16 cellular contexts compared by ENCODE assay signal in genomic region chr5:57783693-57784092, GRCh38.
DNase-seq lines count a peak whose midpoint lies in the region; ATAC-seq and TF ChIP-seq lines count a peak whose summit lies in the region.
"Had no signal": no experiment of that assay in that cellular context is flagged by ENCODE, and none has a peak within 500 bp of the region (broad histone marks: within the 10 kb centered on the region; RNA-seq: fewer than 3 reads in every experiment).

No MANE protein-coding gene starts in this region.

- no peak for TF ChIP-seq POLR2A in HCT116 (IDR thresholded peaks at IDR 0.05; ENCODE audit: borderline replicate concordance, extremely low read depth, insufficient read depth, insufficient read length)

- no peaks in the 10 kb centered on the region for H3K9me3 Mint-ChIP-seq in activated T-helper 17 cell treated with anti-CD3 and anti-CD28 coated beads, Interleukin-2, amount 50 U/mL, for 72 hours
- H3K9me3 Mint-ChIP-seq: activated CD4-positive, alpha-beta T cell treated with anti-CD3 and anti-CD28 coated beads, Interleukin-2, amount 10 ng/mL, durations not matched to agents 24 days and 14 days; activated naive CD8-positive, alpha-beta T cell treated with anti-CD3 and anti-CD28 coated beads for 36 hours; stimulated activated memory B cell treated with anti-CD40 and anti-IgM and Interleukin-4, amounts not matched to agents 10 μg/mL and 1 μg/mL and 100 μg/mL, for 72 hours had no signal

- no peaks in the 10 kb centered on the region for H3K4me1 Mint-ChIP-seq in activated T-helper 17 cell treated with anti-CD3 and anti-CD28 coated beads, Interleukin-2, amount 50 U/mL, for 72 hours
- H3K4me1 Mint-ChIP-seq: activated CD4-positive, alpha-beta T cell treated with anti-CD3 and anti-CD28 coated beads, Interleukin-2, amount 10 ng/mL, durations not matched to agents 24 days and 14 days; activated naive CD8-positive, alpha-beta T cell treated with anti-CD3 and anti-CD28 coated beads for 36 hours; stimulated activated memory B cell treated with anti-CD40 and anti-IgM and Interleukin-4, amounts not matched to agents 10 μg/mL and 1 μg/mL and 100 μg/mL, for 72 hours had no signal

- H3K9me2 ChIP-seq in HCT116 (ENCODE audit: insufficient read depth), result no peaks in the 10 kb centered on the region

- POLR2A ChIA-PET in HCT116 (lab: Charles Lee), result no interaction called here

- no peak for TF ChIP-seq RAD21 in HCT116 (IDR thresholded peaks at IDR 0.05; ENCODE audit: low read depth)

- no peaks in the 10 kb centered on the region for H3K27me3 ChIP-seq in HCT116 (ENCODE audit: insufficient read depth, low read length)
- no peaks in the 10 kb centered on the region for H3K27me3 ChIP-seq in skeletal muscle tissue (ENCODE audit: control insufficient read depth in 3 of 3, insufficient read depth in 3 of 3, low read length in 3 of 3)
- H3K27me3 ChIP-seq: BLaER1 treated with 17β-estradiol and CSF1 and Interleukin-3, amounts not matched to agents 10 nM and 100 nM had no signal

- no peak overlapping the region for H3K4me2 ChIP-seq in HCT116 (ENCODE audit: low read length)
- H3K4me2 ChIP-seq: BLaER1 treated with 17β-estradiol and CSF1 and Interleukin-3, amounts not matched to agents 10 nM and 100 nM had no signal

- H3K79me2 ChIP-seq in HCT116 (ENCODE audit: insufficient read depth, low read length), result no peaks in the 10 kb centered on the region

- H3K36me3 Mint-ChIP-seq in activated T-helper 17 cell treated with anti-CD3 and anti-CD28 coated beads, Interleukin-2, amount 50 U/mL, for 72 hours (ENCODE audit: low read depth), result no peaks in the 10 kb centered on the region
- H3K36me3 Mint-ChIP-seq: activated naive CD8-positive, alpha-beta T cell treated with anti-CD3 and anti-CD28 coated beads for 36 hours; stimulated activated memory B cell treated with anti-CD40 and anti-IgM and Interleukin-4, amounts not matched to agents 10 μg/mL and 1 μg/mL and 100 μg/mL, for 72 hours had no signal

- peaks cover 17% of the 10 kb centered on the region for H3K27me3 Mint-ChIP-seq in activated T-helper 17 cell treated with anti-CD3 and anti-CD28 coated beads, Interleukin-2, amount 50 U/mL, for 72 hours

- no peak overlapping the region for H3K4me3 ChIP-seq in HCT116 (replicated peaks in 1 of 2; ENCODE audit: low read depth in 1 of 2, low read length in 2 of 2)
- peak overlapping the region; percentile 12 to 43 for H3K4me3 ChIP-seq in foreskin fibroblast (ENCODE audit: low read depth in 1 of 2, low read length in 2 of 2)
- peak overlapping the region; percentile 17 to 44 (median 24) for H3K4me3 ChIP-seq in skeletal muscle tissue (ENCODE audit: low read length in 3 of 3)
- H3K4me3 ChIP-seq: BLaER1 treated with 17β-estradiol and CSF1 and Interleukin-3, amounts not matched to agents 10 nM and 100 nM; skin epidermis had no signal

- H3K4me1 ChIP-seq in HCT116 (ENCODE audit: control insufficient read depth in 1 of 2, insufficient read depth in 2 of 2, low read length in 2 of 2) (peaks cover 0 to 8% of the 10 kb centered on the region in 2 experiments; a peak in 1 of 4 replicates), skeletal muscle tissue (ENCODE audit: control insufficient read depth in 3 of 3, insufficient read depth in 3 of 3, low read length in 3 of 3) (peaks cover 3 to 21% (median 6%) of the 10 kb centered on the region in 3 donors)

- H3K9me3 ChIP-seq in HCT116 (ENCODE audit: control insufficient read depth in 1 of 2, insufficient read depth in 1 of 2, low read depth in 1 of 2, low read length in 2 of 2) (no peaks in the 10 kb centered on the region), skeletal muscle tissue (ENCODE audit: control insufficient read depth in 3 of 3, low read length in 3 of 3) (no peaks in the 10 kb centered on the region)
- H3K9me3 ChIP-seq: BLaER1 treated with 17β-estradiol and CSF1 and Interleukin-3, amounts not matched to agents 10 nM and 100 nM had no signal

- ATAC-seq in HCT116 (no peak), HG03354 (IDR thresholded peaks at IDR 0.05; ENCODE audit: poor library complexity, severe bottlenecking, unreplicated experiment) (no peak), GM21737 (IDR thresholded peaks at IDR 0.05; ENCODE audit: unreplicated experiment) (no peak)
- no peak for ATAC-seq in activated T-helper 17 cell treated with anti-CD3 and anti-CD28 coated beads, Interleukin-2, amount 50 U/mL, for 72 hours (replicated peaks)
- ATAC-seq: stimulated activated memory B cell treated with anti-CD40 and anti-IgM and Interleukin-4, amounts not matched to agents 10 μg/mL and 1 μg/mL and 100 μg/mL, for 72 hours had no signal

- no peak for TF ChIP-seq CTCF in HCT116 (IDR thresholded peaks at IDR 0.05 in 2 of 3, conservative IDR thresholded peaks at IDR 0.05 in 1 of 3; ENCODE audit: borderline replicate concordance in 1 of 3, insufficient read depth in 1 of 3, low read depth in 2 of 3, low read length in 2 of 3)
- no peak for TF ChIP-seq CTCF in foreskin fibroblast (IDR thresholded peaks at IDR 0.05; ENCODE audit: low read depth, low read length)

- BruUV-seq in HCT116 (replicated peaks; lab: Mats Ljungman, UMichigan), result no TSS peak

- H3K36me3 ChIP-seq in HCT116 (ENCODE audit: control insufficient read depth in 1 of 2, insufficient read depth in 2 of 2, low read length in 2 of 2) (no peaks in the 10 kb centered on the region), skeletal muscle tissue (ENCODE audit: control insufficient read depth in 3 of 3, insufficient read depth in 3 of 3, low read length in 3 of 3) (no peaks in the 10 kb centered on the region)
- H3K36me3 ChIP-seq: BLaER1 treated with 17β-estradiol and CSF1 and Interleukin-3, amounts not matched to agents 10 nM and 100 nM had no signal

- RAD21 ChIA-PET in HCT116 (lab: Charles Lee; ENCODE audit: low non-redundant PET in 1 of 2, low total read pairs in 2 of 2, uncharacterized antibody in 2 of 2, unreplicated experiment in 2 of 2), result no interaction called here

- DNase-seq in HCT116 (ENCODE audit: low read depth, low spot score) (no peak), astrocyte of the hippocampus (ENCODE audit: low read depth, low spot score) (peak; percentile 36), foreskin fibroblast (peak in 1 of 2 donors; percentile 33), NCI-H2081 treated with DMSO at 0.1 percent for 48 hours (lab: John Stamatoyannopoulos, UW) (no peak)
- DNase-seq: activated CD4-positive, alpha-beta T cell treated with anti-CD3 and anti-CD28 coated beads, Interleukin-2, amount 10 ng/mL, durations not matched to agents 24 days and 14 days; activated naive CD8-positive, alpha-beta T cell treated with anti-CD3 and anti-CD28 coated beads for 36 hours; cortex of kidney; NCI-H2171 treated with DMSO at 0.1 percent for 48 hours; SHP77 treated with DMSO at 0.1 percent for 48 hours had no signal

- H3K27ac Mint-ChIP-seq in activated T-helper 17 cell treated with anti-CD3 and anti-CD28 coated beads, Interleukin-2, amount 50 U/mL, for 72 hours, result no peak overlapping the region
- H3K27ac Mint-ChIP-seq: activated CD4-positive, alpha-beta T cell treated with anti-CD3 and anti-CD28 coated beads, Interleukin-2, amount 10 ng/mL, durations not matched to agents 24 days and 14 days; activated naive CD8-positive, alpha-beta T cell treated with anti-CD3 and anti-CD28 coated beads for 36 hours; stimulated activated memory B cell treated with anti-CD40 and anti-IgM and Interleukin-4, amounts not matched to agents 10 μg/mL and 1 μg/mL and 100 μg/mL, for 72 hours had no signal

- CTCF ChIA-PET in HCT116 (lab: Charles Lee), result no interaction called here

- no peaks in the 10 kb centered on the region for H4K20me1 ChIP-seq in HCT116 (ENCODE audit: insufficient read depth)
- H4K20me1 ChIP-seq: BLaER1 treated with 17β-estradiol and CSF1 and Interleukin-3, amounts not matched to agents 10 nM and 100 nM had no signal

- H3K27ac ChIP-seq in HCT116 (ENCODE audit: low read depth, low read length), result no peak overlapping the region
- H3K27ac ChIP-seq in skeletal muscle tissue (ENCODE audit: low read depth, low read length), result no peak overlapping the region
- H3K27ac ChIP-seq: BLaER1 treated with 17β-estradiol and CSF1 and Interleukin-3, amounts not matched to agents 10 nM and 100 nM had no signal

- peak overlapping the region; percentile 25 for H2AFZ ChIP-seq in HCT116 (ENCODE audit: low read depth, low read length, poor library complexity, severe bottlenecking)

- intact Hi-C loops in HCT116 (cut with micrococcal nuclease), result no loop called here

- no peak overlapping the region for H3K4me3 Mint-ChIP-seq in activated T-helper 17 cell treated with anti-CD3 and anti-CD28 coated beads, Interleukin-2, amount 50 U/mL, for 72 hours
- H3K4me3 Mint-ChIP-seq: activated CD4-positive, alpha-beta T cell treated with anti-CD3 and anti-CD28 coated beads, Interleukin-2, amount 10 ng/mL, durations not matched to agents 24 days and 14 days; activated naive CD8-positive, alpha-beta T cell treated with anti-CD3 and anti-CD28 coated beads for 36 hours; stimulated activated memory B cell treated with anti-CD40 and anti-IgM and Interleukin-4, amounts not matched to agents 10 μg/mL and 1 μg/mL and 100 μg/mL, for 72 hours had no signal

- H3K9ac ChIP-seq in HCT116 (ENCODE audit: low read length), result no peak overlapping the region
- H3K9ac ChIP-seq in skeletal muscle tissue (ENCODE audit: low read depth in 1 of 3, low read length in 3 of 3), result peak overlapping the region in 1 of 3 donors; percentile 17
- H3K9ac ChIP-seq: BLaER1 treated with 17β-estradiol and CSF1 and Interleukin-3, amounts not matched to agents 10 nM and 100 nM had no signal

TF ChIP-seq in HCT116, 20 proteins besides CTCF, POLR2A, EP300 and RAD21 (continues in another document):
- TF ChIP-seq TCF7L2 (IDR thresholded peaks at IDR 0.05; ENCODE audit: borderline replicate concordance, extremely low read depth, insufficient read depth, insufficient read length) (no peak), FOSL1 (IDR thresholded peaks at IDR 0.05; ENCODE audit: low read depth) (no peak), EZH2 (IDR thresholded peaks at IDR 0.05) (no peak), JUND (IDR thresholded peaks at IDR 0.05) (no peak), ZNF274 (IDR thresholded peaks at IDR 0.05; ENCODE audit: low read depth, low read length) (no peak), SP1 (IDR thresholded peaks at IDR 0.05; ENCODE audit: low read depth) (no peak), SRF (IDR thresholded peaks at IDR 0.05; ENCODE audit: low read depth) (no peak)

Comparison
In these comparisons a context has a peak if more than half of its experiments do, and no peak if none do; other contexts are left out.
1. H3K4me3 ChIP-seq: peak in foreskin fibroblast (2 of 2) and skeletal muscle tissue (3 of 3); none in HCT116 (0 of 2).